16 cellular contexts compared by ENCODE assay signal in the genomic region with DNA sequence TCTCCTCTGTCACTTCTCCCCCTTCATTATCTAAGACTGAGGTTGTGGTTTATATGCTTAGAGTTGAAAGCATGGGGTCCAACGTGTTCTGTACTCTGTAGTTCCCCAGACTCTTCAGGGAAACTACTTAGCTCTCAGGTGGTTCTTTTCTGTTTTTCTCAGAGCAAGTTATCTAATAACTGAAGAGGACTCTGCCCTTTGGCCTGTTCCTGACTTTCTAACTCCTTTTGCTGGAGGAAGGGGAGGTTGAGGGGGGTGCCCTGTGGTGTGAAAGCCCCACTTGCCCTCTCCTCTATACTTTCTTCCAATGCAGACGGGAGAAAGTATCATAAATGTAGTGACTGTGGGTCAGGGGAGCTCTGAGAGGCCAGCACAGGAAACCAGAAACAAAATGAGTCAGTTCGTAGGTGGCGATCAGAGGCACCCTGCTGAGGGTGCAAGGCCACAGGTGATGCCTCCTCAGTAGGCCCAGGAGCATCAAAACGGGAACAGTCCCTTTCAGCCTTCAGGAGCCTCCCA. TPM values are rescaled to one million over a fixed set of nuclear protein-coding genes. Genes with fewer than 3 reads are reported as not detected.
DNase-seq lines count a peak whose midpoint lies in the region; ATAC-seq and TF ChIP-seq lines count a peak whose summit lies in the region.
"Had no signal": no experiment of that assay in that cellular context is flagged by ENCODE, and none has a peak within 500 bp of the region (broad histone marks: within the 10 kb centered on the region; RNA-seq: fewer than 3 reads in every experiment).

No MANE protein-coding gene starts in this region.

- H3K4me1 Mint-ChIP-seq in activated CD8-positive, alpha-beta memory T cell treated with anti-CD3 and anti-CD28 coated beads, Interleukin-2, amount 10 ng/mL, durations not matched to agents 7 days and 5 days = peaks cover 64% of the 10 kb centered on the region
- H3K4me1 Mint-ChIP-seq in activated T-helper 2 cell treated with anti-CD3 and anti-CD28 coated beads, Interferon-gamma antibody, Interleukin-2, Interleukin-4, amounts not matched to agents 10 μg/mL and 5 μg/mL and 100 μg/mL, durations not matched to agents 14 hours and 24 hours and 36 hours (ENCODE audit: low read depth) = peaks cover 55% of the 10 kb centered on the region
- peaks cover 13% of the 10 kb centered on the region for H3K4me1 Mint-ChIP-seq in neural crest cell
- H3K4me1 Mint-ChIP-seq in endothelial cell (ENCODE audit: unreplicated experiment) = peaks cover 8% of the 10 kb centered on the region

- CTCF ChIA-PET in activated CD8-positive, alpha-beta memory T cell treated with anti-CD3 and anti-CD28 coated beads, Interleukin-2, amount 10 ng/mL, durations not matched to agents 7 days and 5 days (lab: Charles Lee) = interaction anchor here (0.9 to 5.2 kb wide), 10 partner anchors 14 to 133 kb away, joined by 3 to 47 read pairs (median 4); a partner anchor contains a TSS

- H3K9me3 ChIP-seq in uterus = no peaks in the 10 kb centered on the region
- H3K9me3 ChIP-seq: ovary, tibial nerve had no signal

- H3K9me3 Mint-ChIP-seq in activated CD8-positive, alpha-beta memory T cell treated with anti-CD3 and anti-CD28 coated beads, Interleukin-2, amount 10 ng/mL, durations not matched to agents 7 days and 5 days (ENCODE audit: low read depth) = no peaks in the 10 kb centered on the region
- no peaks in the 10 kb centered on the region for H3K9me3 Mint-ChIP-seq in activated T-helper 2 cell treated with anti-CD3 and anti-CD28 coated beads, Interferon-gamma antibody, Interleukin-2, Interleukin-4, amounts not matched to agents 10 μg/mL and 5 μg/mL and 100 μg/mL, durations not matched to agents 14 hours and 24 hours and 36 hours
- H3K9me3 Mint-ChIP-seq in neural crest cell (no peaks in the 10 kb centered on the region), endothelial cell (ENCODE audit: unreplicated experiment) (no peaks in the 10 kb centered on the region)
- H3K9me3 Mint-ChIP-seq: memory B cell had no signal

- no peaks in the 10 kb centered on the region for H3K27me3 Mint-ChIP-seq in activated CD8-positive, alpha-beta memory T cell treated with anti-CD3 and anti-CD28 coated beads, Interleukin-2, amount 10 ng/mL, durations not matched to agents 7 days and 5 days
- no peaks in the 10 kb centered on the region for H3K27me3 Mint-ChIP-seq in activated T-helper 2 cell treated with anti-CD3 and anti-CD28 coated beads, Interferon-gamma antibody, Interleukin-2, Interleukin-4, amounts not matched to agents 10 μg/mL and 5 μg/mL and 100 μg/mL, durations not matched to agents 14 hours and 24 hours and 36 hours (ENCODE audit: low read depth)
- H3K27me3 Mint-ChIP-seq in neural crest cell (ENCODE audit: low read depth) (no peaks in the 10 kb centered on the region), endothelial cell (ENCODE audit: unreplicated experiment) (peaks cover 6% of the 10 kb centered on the region)
- H3K27me3 Mint-ChIP-seq: memory B cell had no signal

- H3K27ac Mint-ChIP-seq in activated CD8-positive, alpha-beta memory T cell treated with anti-CD3 and anti-CD28 coated beads, Interleukin-2, amount 10 ng/mL, durations not matched to agents 7 days and 5 days = peak overlapping the region; percentile 88
- H3K27ac Mint-ChIP-seq in activated T-helper 2 cell treated with anti-CD3 and anti-CD28 coated beads, Interferon-gamma antibody, Interleukin-2, Interleukin-4, amounts not matched to agents 10 μg/mL and 5 μg/mL and 100 μg/mL, durations not matched to agents 14 hours and 24 hours and 36 hours = peak overlapping the region; percentile 95
- H3K27ac Mint-ChIP-seq in neural crest cell (ENCODE audit: unreplicated experiment) (no peak overlapping the region), endothelial cell (ENCODE audit: unreplicated experiment) (no peak overlapping the region)
- H3K27ac Mint-ChIP-seq: memory B cell had no signal

- H3K36me3 Mint-ChIP-seq in activated CD8-positive, alpha-beta memory T cell treated with anti-CD3 and anti-CD28 coated beads, Interleukin-2, amount 10 ng/mL, durations not matched to agents 7 days and 5 days = peaks cover 33% of the 10 kb centered on the region
- peaks cover 61% of the 10 kb centered on the region for H3K36me3 Mint-ChIP-seq in activated T-helper 2 cell treated with anti-CD3 and anti-CD28 coated beads, Interferon-gamma antibody, Interleukin-2, Interleukin-4, amounts not matched to agents 10 μg/mL and 5 μg/mL and 100 μg/mL, durations not matched to agents 14 hours and 24 hours and 36 hours (ENCODE audit: low read depth)
- H3K36me3 Mint-ChIP-seq in neural crest cell (ENCODE audit: low read depth) (peaks cover 6% of the 10 kb centered on the region), endothelial cell (ENCODE audit: low read depth, unreplicated experiment) (peaks cover 17% of the 10 kb centered on the region)

- no peak overlapping the region for H3K4me3 ChIP-seq in uterus
- H3K4me3 ChIP-seq: dorsolateral prefrontal cortex, ovary, smooth muscle cell, tibial nerve had no signal

- H3K4me1 ChIP-seq in uterus = no peaks in the 10 kb centered on the region

- intact Hi-C loops in activated T-helper 2 cell treated with anti-CD3 and anti-CD28 coated beads, Interferon-gamma antibody, Interleukin-2, Interleukin-4, amounts not matched to agents 10 μg/mL and 5 μg/mL and 100 μg/mL, durations not matched to agents 14 hours and 24 hours and 36 hours (cut with micrococcal nuclease) = loop anchor here (1.0 to 10.0 kb wide), 5 partner anchors 14 to 224 kb away; a partner anchor contains a TSS
- intact Hi-C loops in uterus (cut with DNase I; ENCODE audit: low total_unique reads) = no loop called here

- ATAC-seq in activated CD8-positive, alpha-beta memory T cell treated with anti-CD3 and anti-CD28 coated beads, Interleukin-2, amount 10 ng/mL, durations not matched to agents 7 days and 5 days = peak; percentile 73
- peak; percentile 48 for ATAC-seq in HG02571 (IDR thresholded peaks at IDR 0.05; ENCODE audit: unreplicated experiment)

- TF ChIP-seq CTCF in neural crest cell (conservative IDR thresholded peaks at IDR 0.05) = no peak
- no peak for TF ChIP-seq CTCF in uterus (IDR thresholded peaks at IDR 0.05)
- no peak for TF ChIP-seq CTCF in endothelial cell (IDR thresholded peaks at IDR 0.05; ENCODE audit: unreplicated experiment)

- DNase-seq in activated CD8-positive, alpha-beta memory T cell treated with anti-CD3 and anti-CD28 coated beads, Interleukin-2, amount 10 ng/mL, durations not matched to agents 7 days and 5 days = peak; percentile 63
- no peak for DNase-seq in activated CD8-positive, alpha-beta memory T cell treated with anti-CD3 and anti-CD28 coated beads, Interleukin-2, amount 50 U/mL, for 48 hours
- DNase-seq in activated T-helper 2 cell treated with anti-CD3 and anti-CD28 coated beads, Interferon-gamma antibody, Interleukin-2, Interleukin-4, amounts not matched to agents 10 μg/mL and 5 μg/mL and 100 μg/mL, durations not matched to agents 14 hours and 24 hours and 36 hours (ENCODE audit: low spot score) = no peak
- no peak for DNase-seq in neural crest cell (ENCODE audit: low read depth, low spot score)
- DNase-seq in RPMI8226 = no peak
- DNase-seq in uterus = no peak
- no peak for DNase-seq in endothelial cell (ENCODE audit: low spot score)
- DNase-seq: DMS 273 treated with DMSO at 0.1 percent for 48 hours, dorsolateral prefrontal cortex, NCI-H1930, NCI-H69, ovary had no signal

- no peaks in the 10 kb centered on the region for H3K27me3 ChIP-seq in uterus
- H3K27me3 ChIP-seq: dorsolateral prefrontal cortex, ovary, tibial nerve had no signal

- no peak for TF ChIP-seq POLR2A in uterus (IDR thresholded peaks at IDR 0.05)

- H3K36me3 ChIP-seq in uterus = no peaks in the 10 kb centered on the region
- H3K36me3 ChIP-seq: ovary had no signal

- H3K27ac ChIP-seq in uterus = no peak overlapping the region
- H3K27ac ChIP-seq: dorsolateral prefrontal cortex, ovary, tibial nerve had no signal

- peak overlapping the region; percentile 40 for H3K4me3 Mint-ChIP-seq in activated CD8-positive, alpha-beta memory T cell treated with anti-CD3 and anti-CD28 coated beads, Interleukin-2, amount 10 ng/mL, durations not matched to agents 7 days and 5 days
- peak overlapping the region; percentile 76 for H3K4me3 Mint-ChIP-seq in activated T-helper 2 cell treated with anti-CD3 and anti-CD28 coated beads, Interferon-gamma antibody, Interleukin-2, Interleukin-4, amounts not matched to agents 10 μg/mL and 5 μg/mL and 100 μg/mL, durations not matched to agents 14 hours and 24 hours and 36 hours (ENCODE audit: low read depth)
- H3K4me3 Mint-ChIP-seq in neural crest cell (peak overlapping the region; percentile 57), endothelial cell (ENCODE audit: unreplicated experiment) (no peak overlapping the region)
- H3K4me3 Mint-ChIP-seq: memory B cell had no signal

RNA-seq across cellular contexts. Expression of a gene that starts 5.0 kb away (rescaled TPM):
- total RNA-seq in activated CD8-positive, alpha-beta memory T cell treated with anti-CD3 and anti-CD28 coated beads, Interleukin-2, amount 10 ng/mL, durations not matched to agents 7 days and 5 days = 10 to 100 TPM; 41.4 to 48.4 TPM
- 62.6 and 63.7 TPM in 2 replicates for total RNA-seq in activated T-helper 2 cell treated with anti-CD3 and anti-CD28 coated beads, Interferon-gamma antibody, Interleukin-2, Interleukin-4, amounts not matched to agents 10 μg/mL and 5 μg/mL and 100 μg/mL, durations not matched to agents 14 hours and 24 hours and 36 hours
- total RNA-seq in neural crest cell (19.1 and 22.7 TPM in 2 replicates), uterus (10 to 100 TPM in 2 of 4 donors, 1 to 10 TPM in 2; 5.9 to 26.9 (median 11.1) TPM), endothelial cell (ENCODE audit: unreplicated experiment) (22.0 TPM)

RNA-seq across cellular contexts. Expression of a gene that starts 13.9 kb away (rescaled TPM):
- total RNA-seq in activated CD8-positive, alpha-beta memory T cell treated with anti-CD3 and anti-CD28 coated beads, Interleukin-2, amount 10 ng/mL, durations not matched to agents 7 days and 5 days = 10 to 100 TPM; 62.8 to 72.5 TPM
- 115 and 117 TPM in 2 replicates for total RNA-seq in activated T-helper 2 cell treated with anti-CD3 and anti-CD28 coated beads, Interferon-gamma antibody, Interleukin-2, Interleukin-4, amounts not matched to agents 10 μg/mL and 5 μg/mL and 100 μg/mL, durations not matched to agents 14 hours and 24 hours and 36 hours
- total RNA-seq in neural crest cell (82.5 and 83.3 TPM in 2 replicates), uterus (10 to 100 TPM; 45.2 to 61.3 (median 46.0) TPM), endothelial cell (ENCODE audit: unreplicated experiment) (51.4 TPM)

RNA-seq across cellular contexts. Expression of a gene that starts 43.1 kb away (rescaled TPM):
- total RNA-seq in activated CD8-positive, alpha-beta memory T cell treated with anti-CD3 and anti-CD28 coated beads, Interleukin-2, amount 10 ng/mL, durations not matched to agents 7 days and 5 days = 1 to 10 TPM in 1 of 2 experiments, under 1 TPM in 1; 0.93 to 1.0 TPM
- 1.7 and 2.2 TPM in 2 replicates for total RNA-seq in activated T-helper 2 cell treated with anti-CD3 and anti-CD28 coated beads, Interferon-gamma antibody, Interleukin-2, Interleukin-4, amounts not matched to agents 10 μg/mL and 5 μg/mL and 100 μg/mL, durations not matched to agents 14 hours and 24 hours and 36 hours
- total RNA-seq in neural crest cell (2.5 and 3.0 TPM in 2 replicates), uterus (1 to 10 TPM in 1 of 4 donors, under 1 TPM in 2, not detected in 1; 0.29 to 4.2 (median 0.90) TPM), endothelial cell (ENCODE audit: unreplicated experiment) (1.2 TPM)

RNA-seq across cellular contexts. Expression of a gene that starts 45.5 kb away (rescaled TPM):
- 10 to 100 TPM; 14.5 to 30.6 TPM for total RNA-seq in activated CD8-positive, alpha-beta memory T cell treated with anti-CD3 and anti-CD28 coated beads, Interleukin-2, amount 10 ng/mL, durations not matched to agents 7 days and 5 days
- 128 and 132 TPM in 2 replicates for total RNA-seq in activated T-helper 2 cell treated with anti-CD3 and anti-CD28 coated beads, Interferon-gamma antibody, Interleukin-2, Interleukin-4, amounts not matched to agents 10 μg/mL and 5 μg/mL and 100 μg/mL, durations not matched to agents 14 hours and 24 hours and 36 hours
- total RNA-seq in neural crest cell (1.3 and 2.1 TPM in 2 replicates), uterus (1 to 10 TPM in 3 of 4 donors, not detected in 1; 3.1 to 8.2 (median 4.1) TPM), endothelial cell (ENCODE audit: unreplicated experiment) (2.2 TPM)

RNA-seq across cellular contexts. Expression of a gene that starts 49.0 kb away (rescaled TPM):
- total RNA-seq in activated CD8-positive, alpha-beta memory T cell treated with anti-CD3 and anti-CD28 coated beads, Interleukin-2, amount 10 ng/mL, durations not matched to agents 7 days and 5 days = 1 to 10 TPM; 5.0 to 6.1 TPM
- total RNA-seq in activated T-helper 2 cell treated with anti-CD3 and anti-CD28 coated beads, Interferon-gamma antibody, Interleukin-2, Interleukin-4, amounts not matched to agents 10 μg/mL and 5 μg/mL and 100 μg/mL, durations not matched to agents 14 hours and 24 hours and 36 hours = 5.8 and 7.1 TPM in 2 replicates
- total RNA-seq in neural crest cell (15.8 and 17.1 TPM in 2 replicates), uterus (1 to 10 TPM in 2 of 4 donors, under 1 TPM in 1, not detected in 1; 0.51 to 1.2 (median 1.1) TPM), endothelial cell (ENCODE audit: unreplicated experiment) (8.4 TPM)

Comparison
In these comparisons a context has a peak if more than half of its experiments do, and no peak if none do; other contexts are left out.
1. H3K27ac Mint-ChIP-seq: peak in activated CD8-positive, alpha-beta memory T cell treated with anti-CD3 and anti-CD28 coated beads, Interleukin-2, amount 10 ng/mL, durations not matched to agents 7 days and 5 days (single experiment) and activated T-helper 2 cell treated with anti-CD3 and anti-CD28 coated beads, Interferon-gamma antibody, Interleukin-2, Interleukin-4, amounts not matched to agents 10 μg/mL and 5 μg/mL and 100 μg/mL, durations not matched to agents 14 hours and 24 hours and 36 hours (single experiment); none in neural crest cell (single experiment) and endothelial cell (single experiment).